Comparison of ENCODE assay signal across 11 cellular contexts in the genomic region with DNA sequence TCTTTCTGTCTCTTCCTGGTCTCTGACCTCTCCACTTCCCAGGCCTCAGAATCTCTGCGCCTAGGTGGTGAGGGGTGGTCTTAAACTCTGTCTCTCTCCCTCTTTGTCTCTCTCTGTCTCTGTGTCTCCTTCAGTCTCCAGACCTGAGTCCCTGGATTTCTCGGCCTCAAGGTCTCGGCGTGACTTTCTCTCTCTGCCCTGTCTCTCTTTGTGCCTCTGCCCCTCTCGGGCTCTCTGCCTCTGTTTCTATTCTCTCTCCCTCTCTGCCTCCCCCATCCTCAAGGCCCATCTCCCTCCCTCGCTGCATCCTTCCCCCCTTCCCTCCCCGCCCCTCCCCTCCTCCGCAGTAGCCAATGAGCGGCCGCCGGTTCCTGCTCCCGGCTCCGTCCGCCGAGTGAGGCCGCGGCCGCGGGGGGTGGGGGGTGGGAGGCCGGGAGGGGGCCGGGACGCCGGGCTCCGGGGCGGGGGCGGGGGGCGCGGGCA. TPM values are rescaled to one million over a fixed set of nuclear protein-coding genes. Genes with fewer than 3 reads are reported as not detected.
DNase-seq lines count a peak whose midpoint lies in the region; ATAC-seq lines count a peak whose summit lies in the region.
"Had no signal": no experiment of that assay in that cellular context is flagged by ENCODE, and none has a peak within 500 bp of the region (broad histone marks: within the 10 kb centered on the region; RNA-seq: fewer than 3 reads in every experiment).

A gene with protein sequence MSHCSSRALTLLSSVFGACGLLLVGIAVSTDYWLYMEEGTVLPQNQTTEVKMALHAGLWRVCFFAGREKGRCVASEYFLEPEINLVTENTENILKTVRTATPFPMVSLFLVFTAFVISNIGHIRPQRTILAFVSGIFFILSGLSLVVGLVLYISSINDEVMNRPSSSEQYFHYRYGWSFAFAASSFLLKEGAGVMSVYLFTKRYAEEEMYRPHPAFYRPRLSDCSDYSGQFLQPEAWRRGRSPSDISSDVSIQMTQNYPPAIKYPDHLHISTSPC (plus strand): TSS at position 346 of the 483 bp plus-strand sequence. CDS start 3,554 bp downstream, outside the sequence.

- peak within 1 kb of the TSS; percentile 88 for H3K56ac ChIP-seq in mesendoderm (ENCODE audit: low read length)

- no peaks in the 10 kb centered on the region for H3K4me1 ChIP-seq in mesendoderm (ENCODE audit: control insufficient read depth, low read depth, low read length)
- H3K4me1 ChIP-seq: foreskin keratinocyte had no signal

- H3K4me1 Mint-ChIP-seq in stimulated activated naive CD8-positive, alpha-beta T cell treated with anti-CD3 and anti-CD28 coated beads, Interleukin-15, Interleukin-2, amounts not matched to agents 100 ng/mL and 50 ng/mL, for 24 hours (ENCODE audit: low read depth), result peaks cover 15% of the 10 kb centered on the region
- peaks cover 43% of the 10 kb centered on the region for H3K4me1 Mint-ChIP-seq in central memory CD8-positive, alpha-beta T cell

- no peak within 1 kb of the TSS for H2BK120ac ChIP-seq in mesendoderm (ENCODE audit: low read depth, low read length)

- H3K27ac Mint-ChIP-seq in stimulated activated naive CD8-positive, alpha-beta T cell treated with anti-CD3 and anti-CD28 coated beads, Interleukin-15, Interleukin-2, amounts not matched to agents 100 ng/mL and 50 ng/mL, for 24 hours, result no peak within 1 kb of the TSS
- peak within 1 kb of the TSS; percentile 7 for H3K27ac Mint-ChIP-seq in central memory CD8-positive, alpha-beta T cell (ENCODE audit: low read depth)

- H3K4ac ChIP-seq in mesendoderm (ENCODE audit: low read depth, low read length), result peak within 1 kb of the TSS; percentile 73

- H3K18ac ChIP-seq in mesendoderm (ENCODE audit: low read length), result peak within 1 kb of the TSS; percentile 52

- H3K36me3 Mint-ChIP-seq in stimulated activated naive CD8-positive, alpha-beta T cell treated with anti-CD3 and anti-CD28 coated beads, Interleukin-15, Interleukin-2, amounts not matched to agents 100 ng/mL and 50 ng/mL, for 24 hours (ENCODE audit: low read depth), result no peaks in the 10 kb centered on the region
- H3K36me3 Mint-ChIP-seq in central memory CD8-positive, alpha-beta T cell (ENCODE audit: insufficient read depth), result peaks cover 3% of the 10 kb centered on the region

- H3K27me3 Mint-ChIP-seq in stimulated activated naive CD8-positive, alpha-beta T cell treated with anti-CD3 and anti-CD28 coated beads, Interleukin-15, Interleukin-2, amounts not matched to agents 100 ng/mL and 50 ng/mL, for 24 hours, result peaks cover 82% of the 10 kb centered on the region
- H3K27me3 Mint-ChIP-seq in central memory CD8-positive, alpha-beta T cell, result peaks cover 87% of the 10 kb centered on the region

- H2AK5ac ChIP-seq in mesendoderm (ENCODE audit: low read length), result no peak within 1 kb of the TSS

- H3K79me1 ChIP-seq in mesendoderm (ENCODE audit: low read length), result no peaks in the 10 kb centered on the region

- H4K8ac ChIP-seq in mesendoderm (ENCODE audit: low read depth, low read length), result no peak within 1 kb of the TSS

- no peak for ATAC-seq in stimulated activated naive CD8-positive, alpha-beta T cell treated with anti-CD3 and anti-CD28 coated beads, Interleukin-15, Interleukin-2, amounts not matched to agents 100 U/mL and 50 U/mL, for 24 hours
- ATAC-seq in central memory CD8-positive, alpha-beta T cell (replicated peaks; ENCODE audit: extremely low read depth, poor library complexity, severe bottlenecking), result no peak
- no peak for ATAC-seq in HG03565 (IDR thresholded peaks at IDR 0.05; ENCODE audit: unreplicated experiment)

- H3K9ac ChIP-seq in mesendoderm (ENCODE audit: low read length), result peak within 1 kb of the TSS; percentile 85

- peak within 1 kb of the TSS; percentile 8 for H3K4me3 Mint-ChIP-seq in stimulated activated naive CD8-positive, alpha-beta T cell treated with anti-CD3 and anti-CD28 coated beads, Interleukin-15, Interleukin-2, amounts not matched to agents 100 ng/mL and 50 ng/mL, for 24 hours
- H3K4me3 Mint-ChIP-seq in central memory CD8-positive, alpha-beta T cell, result peak within 1 kb of the TSS; percentile 22

- no peak within 1 kb of the TSS for H4K5ac ChIP-seq in mesendoderm (ENCODE audit: low read length)

- H2BK15ac ChIP-seq in mesendoderm (replicated peaks; ENCODE audit: low read depth), result no peak within 1 kb of the TSS

- H3K27me3 ChIP-seq in mesendoderm (ENCODE audit: insufficient read depth, low read length, poor library complexity), result peaks cover 5% of the 10 kb centered on the region

- DNase-seq in stimulated activated naive CD8-positive, alpha-beta T cell treated with anti-CD3 and anti-CD28 coated beads, Interleukin-15, Interleukin-2, amounts not matched to agents 100 U/mL and 50 U/mL, for 24 hours, result no peak
- no peak for DNase-seq in central memory CD8-positive, alpha-beta T cell (ENCODE audit: low spot score in 2 of 2)
- DNase-seq in mesendoderm, result peak; percentile 57
- no peak for DNase-seq in 8988T
- no peak for DNase-seq in NCI-H2029 (lab: John Stamatoyannopoulos, UW)
- DNase-seq in GM19238 (ENCODE audit: insufficient read length, low spot score), result no peak
- DNase-seq: DMS53, foreskin keratinocyte, SHP77 treated with DMSO at 0.1 percent for 48 hours had no signal

- H3K36me3 ChIP-seq in mesendoderm (ENCODE audit: control insufficient read depth, insufficient read depth, low read length), result no peaks in the 10 kb centered on the region

- H3K79me2 ChIP-seq in mesendoderm (ENCODE audit: control insufficient read depth, insufficient read depth, low read length), result no peaks in the 10 kb centered on the region

- peak within 1 kb of the TSS; percentile 66 for H3K23ac ChIP-seq in mesendoderm (ENCODE audit: low read length)

- H3K27ac ChIP-seq in mesendoderm (ENCODE audit: low read depth, low read length), result no peak within 1 kb of the TSS
- H3K27ac ChIP-seq: foreskin keratinocyte had no signal

- no peaks in the 10 kb centered on the region for H3K9me3 Mint-ChIP-seq in stimulated activated naive CD8-positive, alpha-beta T cell treated with anti-CD3 and anti-CD28 coated beads, Interleukin-15, Interleukin-2, amounts not matched to agents 100 ng/mL and 50 ng/mL, for 24 hours
- H3K9me3 Mint-ChIP-seq in central memory CD8-positive, alpha-beta T cell, result no peaks in the 10 kb centered on the region

- H3K4me3 ChIP-seq in mesendoderm (ENCODE audit: low read length), result peak within 1 kb of the TSS; percentile 76

- no CpG with 5 or more reads among the region's 28 CpGs for WGBS in mesendoderm (ENCODE audit: extremely low coverage, insufficient coverage, low lambda C conversion rate)

- peak within 1 kb of the TSS; percentile 96 for H3K4me2 ChIP-seq in mesendoderm (ENCODE audit: low read length)

- no peak within 1 kb of the TSS for H2BK5ac ChIP-seq in mesendoderm (ENCODE audit: low read length)

RNA-seq across cellular contexts. Expression of the gene that starts here (rescaled TPM):
- polyA plus RNA-seq in mesendoderm (2013, experiment 1 of 2), result 5.9 TPM
- polyA plus RNA-seq in mesendoderm (2013, experiment 2 of 2), result 5.7 TPM
- polyA plus RNA-seq: foreskin keratinocyte had no signal
